Comparison of ENCODE assay signal across 8 cellular contexts in the genomic region with DNA sequence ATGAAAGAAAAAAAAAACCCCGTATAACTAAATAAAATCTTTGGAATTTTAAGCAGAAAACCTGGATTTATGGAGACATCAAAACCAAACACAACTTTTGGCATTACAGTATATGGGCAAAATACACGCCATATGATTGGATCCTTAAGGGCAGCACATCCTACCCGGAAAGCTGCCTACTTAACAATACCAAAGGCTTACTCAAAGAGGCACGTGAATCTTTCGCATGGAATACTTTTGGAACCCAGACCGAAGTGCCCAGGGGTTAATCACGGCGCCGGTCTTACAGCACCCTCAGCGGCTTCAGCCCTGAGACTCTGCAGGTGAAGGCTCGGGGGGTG. TPM values are rescaled to one million over a fixed set of nuclear protein-coding genes. Genes with fewer than 3 reads are reported as not detected.
DNase-seq lines count a peak whose midpoint lies in the region; ATAC-seq and TF ChIP-seq lines count a peak whose summit lies in the region.

No MANE protein-coding gene starts in this region.

- WGBS in esophagus muscularis mucosa = 7% methylated on average over 6 of the region's 11 CpGs

- H3K4me1 ChIP-seq in SJCRH30 (no peaks in the 10 kb centered on the region), esophagus muscularis mucosa (peaks cover 5 to 20% (median 10%) of the 10 kb centered on the region in 4 donors)

- TF ChIP-seq POLR2A in GM18505 (IDR thresholded peaks at IDR 0.05; ENCODE audit: borderline replicate concordance, extremely low read depth, insufficient read depth, insufficient read length) (no peak), esophagus muscularis mucosa (IDR thresholded peaks at IDR 0.05; ENCODE audit: low read depth) (no peak)

- H3K27me3 Mint-ChIP-seq in nephron progenitor cell (ENCODE audit: low read depth, poor library complexity) = no peaks in the 10 kb centered on the region

- peak overlapping the region; percentile 88 for H3K27ac ChIP-seq in SJCRH30
- peak overlapping the region; percentile 73 to 87 (median 80) for H3K27ac ChIP-seq in esophagus muscularis mucosa (replicated peaks in 1 of 4)

- H3K36me3 ChIP-seq in SJCRH30 = 0 out of 2 replicates have a peak, but pooled peaks cover 8% of the 10 kb centered on the region
- peaks cover 0 to 8% (median 4%) of the 10 kb centered on the region in 4 donors for H3K36me3 ChIP-seq in esophagus muscularis mucosa

- no peaks in the 10 kb centered on the region for H3K27me3 ChIP-seq in SJCRH30
- no peaks in the 10 kb centered on the region for H3K27me3 ChIP-seq in esophagus muscularis mucosa

- H3K4me3 ChIP-seq in SJCRH30 (peak overlapping the region; percentile 90), esophagus muscularis mucosa (peak overlapping the region; percentile 62 to 76 (median 69))

- H3K9me3 ChIP-seq in SJCRH30 (replicated peaks) (no peaks in the 10 kb centered on the region), esophagus muscularis mucosa (no peaks in the 10 kb centered on the region)

- no peak for TF ChIP-seq EP300 in esophagus muscularis mucosa (IDR thresholded peaks at IDR 0.05)

- ATAC-seq in GM18505 (IDR thresholded peaks at IDR 0.05; ENCODE audit: unreplicated experiment) (peak; percentile 51), HG02588 (IDR thresholded peaks at IDR 0.05; ENCODE audit: unreplicated experiment) (peak; percentile 67)

- intact Hi-C loops in esophagus muscularis mucosa (cut with DNase I) = loop anchor here (5.0 kb wide), 1 partner anchor 50 kb away; the partner anchor contains the start of gene SPART

- H3K4me1 Mint-ChIP-seq in nephron progenitor cell = peaks cover 13% of the 10 kb centered on the region

- peak overlapping the region; percentile 91 for H3K4me3 Mint-ChIP-seq in nephron progenitor cell

- DNase-seq in SJCRH30 (no peak), esophagus muscularis mucosa (ENCODE audit: extremely low spot score) (no peak), nephron progenitor cell (no peak), NCI-H2107 (lab: John Stamatoyannopoulos, UW) (no peak), kidney glomerular epithelial cell (lab: John Stamatoyannopoulos, UW) (no peak)
- no peak for DNase-seq in activated naive CD4-positive, alpha-beta T cell treated with anti-CD3 and anti-CD28 coated beads, Interleukin-2, amount 50 U/mL, for 16 hours

- TF ChIP-seq CTCF in esophagus muscularis mucosa (IDR thresholded peaks at IDR 0.05) = no peak
- TF ChIP-seq CTCF in nephron progenitor cell (IDR thresholded peaks at IDR 0.05) = no peak

- peak overlapping the region; percentile 82 for H3K27ac Mint-ChIP-seq in nephron progenitor cell

- H3K9me3 Mint-ChIP-seq in nephron progenitor cell = peaks cover 4% of the 10 kb centered on the region

- H3K36me3 Mint-ChIP-seq in nephron progenitor cell (ENCODE audit: low read depth) = peaks cover 23% of the 10 kb centered on the region

RNA-seq across cellular contexts. Expression of gene CCDC169, which starts 0.4 kb away (rescaled TPM):
- total RNA-seq in SJCRH30 (2014; rRNA removed; shearing (Covaris generic)) = 5.6 and 8.5 TPM in 2 replicates
- total RNA-seq in esophagus muscularis mucosa = 1 to 10 TPM in 1 of 4 donors, under 1 TPM in 3; 0.42 to 1.6 (median 0.84) TPM

RNA-seq across cellular contexts. Expression of gene SPART, which starts 49.0 kb away (rescaled TPM):
- 130 and 136 TPM in 2 replicates for total RNA-seq in SJCRH30 (2014; rRNA removed; shearing (Covaris generic))
- 100 to 1,000 TPM in 3 of 4 donors, 10 to 100 TPM in 1; 95.1 to 157 (median 122) TPM for total RNA-seq in esophagus muscularis mucosa
